Comparison of ENCODE assay signal across 8 cellular contexts in the genomic region with DNA sequence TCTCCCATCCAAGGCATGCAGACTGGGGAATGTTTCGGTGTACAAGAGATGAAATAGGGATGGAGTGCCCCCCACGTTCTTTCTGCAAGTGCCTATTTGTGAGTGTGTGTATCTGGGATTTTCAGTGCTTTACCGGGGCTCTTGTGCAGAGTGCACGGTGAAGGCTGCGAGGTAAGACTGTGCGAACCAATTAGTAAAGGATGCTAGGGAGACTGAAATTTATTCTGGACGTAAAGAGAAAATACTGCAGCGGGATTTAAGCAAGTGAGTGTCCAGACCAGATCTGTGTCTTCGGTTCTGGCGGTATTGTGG. TPM values are rescaled to one million over a fixed set of nuclear protein-coding genes. Genes with fewer than 3 reads are reported as not detected.
DNase-seq lines count a peak whose midpoint lies in the region; ATAC-seq and TF ChIP-seq lines count a peak whose summit lies in the region.

No MANE protein-coding gene starts in this region.

- H3K4me3 ChIP-seq in BJ (ENCODE audit: low read depth, low read length): peak overlapping the region; percentile 84

- H3K36me3 ChIP-seq in BJ (ENCODE audit: control insufficient read depth, insufficient read depth, low read length): peaks cover under 1% of the 10 kb centered on the region; the same call in 1 of the 2 replicates

- H3K27me3 Mint-ChIP-seq in IgD-negative memory B cell (peaks cover 2% of the 10 kb centered on the region), nephron (ENCODE audit: low read depth) (no peaks in the 10 kb centered on the region)

- H3K27ac Mint-ChIP-seq in IgD-negative memory B cell (peak overlapping the region; percentile 11 to 95 (median 69)), nephron (peak overlapping the region; percentile 89 to 95 (median 95))

- TF ChIP-seq CTCF in BJ (IDR thresholded peaks at IDR 0.05; ENCODE audit: insufficient read depth, low read depth, low read length) (no peak), nephron (IDR thresholded peaks at IDR 0.05; ENCODE audit: unreplicated experiment in 3 of 3) (no peak)

- POLR2A ChIA-PET in BJ (lab: Charles Lee): no interaction called here

- CTCF ChIA-PET in BJ (lab: Yijun Ruan, JAX): interaction anchor here (0.9 to 2.0 kb wide), 2 partner anchors 12 to 21 kb away, joined by 3 to 6 read pairs; no protein-coding TSS in a partner anchor

- H3K36me3 Mint-ChIP-seq in IgD-negative memory B cell (no peaks in the 10 kb centered on the region), nephron (ENCODE audit: low read depth) (peaks cover 36% of the 10 kb centered on the region)

- H3K4me3 Mint-ChIP-seq in IgD-negative memory B cell (peak overlapping the region; percentile 86 to 92 (median 92)), nephron (peak overlapping the region; percentile 91 to 96 (median 94))

- H3K4me1 Mint-ChIP-seq in IgD-negative memory B cell (peaks cover 17 to 22% (median 20%) of the 10 kb centered on the region in 3 donors), nephron (peaks cover 65% of the 10 kb centered on the region)

- peak; percentile 10 for ATAC-seq in GM19467 (IDR thresholded peaks at IDR 0.05; ENCODE audit: unreplicated experiment)

- DNase-seq in BJ (ENCODE audit: low read depth) (no peak), NCI-H187 treated with DMSO at 0.1 percent for 48 hours (lab: John Stamatoyannopoulos, UW) (no peak), NCI-H2107 (lab: John Stamatoyannopoulos, UW) (no peak), islet precursor cell (no peak)

- no peaks in the 10 kb centered on the region for H3K9me3 Mint-ChIP-seq in IgD-negative memory B cell
- no peaks in the 10 kb centered on the region for H3K9me3 Mint-ChIP-seq in nephron

- H3K27ac ChIP-seq in cingulate gyrus (ENCODE audit: low read depth, low read length): peak overlapping the region; percentile 81

- H3K27me3 ChIP-seq in BJ (ENCODE audit: control insufficient read depth, insufficient read depth, low read length): no peaks in the 10 kb centered on the region

RNA-seq across cellular contexts. Expression of a gene that starts 0.3 kb away (rescaled TPM):
- 14.3 and 17.1 TPM in 2 replicates for polyA plus RNA-seq in BJ (2011; rRNA removed)
- 4.4 and 4.9 TPM in 2 replicates for polyA minus RNA-seq in BJ (2011; rRNA and poly(A)+ RNA removed)
- polyA plus RNA-seq in IgD-negative memory B cell: 20.0 TPM
